ENCODE assay signal across 8 cellular contexts in genomic region chr5:37249820-37250175, GRCh38. TPM values are rescaled to one million over a fixed set of nuclear protein-coding genes. Genes with fewer than 3 reads are reported as not detected.
A peak's percentile ranks its signal among the peaks of the same experiment; 100 is the strongest.
DNase-seq lines count a peak whose midpoint lies in the region; ATAC-seq and TF ChIP-seq lines count a peak whose summit lies in the region.

No MANE protein-coding gene starts in this region.

- H3K4me3 Mint-ChIP-seq in Calu3 (ENCODE audit: low read depth, unreplicated experiment), result peak overlapping the region; percentile 87

- peaks cover 19% of the 10 kb centered on the region for H3K36me3 Mint-ChIP-seq in Calu3 (ENCODE audit: insufficient read depth, unreplicated experiment)

- H3K9me3 Mint-ChIP-seq in Calu3 (ENCODE audit: low read depth, unreplicated experiment), result no peaks in the 10 kb centered on the region

- no peaks in the 10 kb centered on the region for H3K27me3 Mint-ChIP-seq in Calu3 (ENCODE audit: unreplicated experiment)

- no peak overlapping the region for H3K9ac ChIP-seq in fibroblast of lung (ENCODE audit: insufficient read depth, low read length)

- POLR2A ChIA-PET in PC-9 (lab: Charles Lee; ENCODE audit: unreplicated experiment), result interaction anchor here (0.6 to 0.8 kb wide), 7 partner anchors 23 to 1121 kb away, joined by 3 to 12 read pairs (median 5); no protein-coding TSS in a partner anchor

- no peak for TF ChIP-seq POLR2A in ovary (IDR thresholded peaks at IDR 0.05)

- H3K27ac ChIP-seq in PC-9, result no peak overlapping the region
- H3K27ac ChIP-seq in fibroblast of lung (ENCODE audit: insufficient read depth, low read length), result peak overlapping the region; percentile 90
- H3K27ac ChIP-seq in ovary, result peak overlapping the region; percentile 82 to 86

- H3K9me2 ChIP-seq in PC-9 (ENCODE audit: insufficient read depth), result no peaks in the 10 kb centered on the region

- intact Hi-C loops in Calu3 (cut with micrococcal nuclease; ENCODE audit: unreplicated experiment) (loop anchor here (5.0 kb wide), 1 partner anchor 43 kb away; no protein-coding TSS in a partner anchor), PC-9 (cut with micrococcal nuclease; ENCODE audit: unreplicated experiment) (loop anchor here (1.0 to 2.0 kb wide), 2 partner anchors 23 to 41 kb away; no protein-coding TSS in a partner anchor), ovary (cut with DNase I) (no loop called here)

- TF ChIP-seq CTCF in Calu3 (IDR thresholded peaks at IDR 0.05; ENCODE audit: unreplicated experiment) (no peak), PC-9 (conservative IDR thresholded peaks at IDR 0.05) (no peak), fibroblast of lung (conservative IDR thresholded peaks at IDR 0.05 in 1 of 2, IDR thresholded peaks at IDR 0.05 in 1 of 2; ENCODE audit: low read depth in 1 of 2, low read length in 2 of 2) (no peak), ovary (IDR thresholded peaks at IDR 0.05) (no peak)

- no peak for TF ChIP-seq EP300 in ovary (IDR thresholded peaks at IDR 0.05)

- BruUV-seq in Calu3 (replicated peaks; lab: Mats Ljungman, UMichigan) (TSS peak; percentile 50), PC-9 (replicated peaks; lab: Mats Ljungman, UMichigan) (TSS peak; percentile 82)

- peaks cover 26% of the 10 kb centered on the region for H3F3A ChIP-seq in PC-9 (ENCODE audit: insufficient read depth, low read depth)

- H3K4me1 ChIP-seq in PC-9 (replicated peaks; ENCODE audit: insufficient read depth), result peaks cover 12% of the 10 kb centered on the region
- H3K4me1 ChIP-seq in fibroblast of lung (ENCODE audit: control insufficient read depth, extremely low read depth, insufficient read depth, low read length), result peaks cover 5% of the 10 kb centered on the region
- H3K4me1 ChIP-seq in ovary (ENCODE audit: insufficient read depth), result peaks cover 5% of the 10 kb centered on the region

- H2AFZ ChIP-seq in PC-9, result peak overlapping the region; percentile 94
- peak overlapping the region; percentile 94 for H2AFZ ChIP-seq in fibroblast of lung (ENCODE audit: low read length)

- CTCF ChIA-PET in Calu3 (lab: Charles Lee), result interaction anchor here (1.5 kb wide), 1 partner anchor 23 kb away, joined by 6 read pairs; no protein-coding TSS in a partner anchor
- CTCF ChIA-PET in PC-9 (lab: Charles Lee), result interaction anchor here (0.6 to 1.7 kb wide), 2 partner anchors 22 to 33 kb away, joined by 3 to 7 read pairs; no protein-coding TSS in a partner anchor

- H3K9me3 ChIP-seq in PC-9 (ENCODE audit: insufficient read depth, low read depth) (no peaks in the 10 kb centered on the region), fibroblast of lung (ENCODE audit: control insufficient read depth, insufficient read depth, low read depth, low read length) (no peaks in the 10 kb centered on the region), ovary (peaks cover 0 to 5% of the 10 kb centered on the region in 2 donors)

- peak overlapping the region; percentile 84 for H3K27ac Mint-ChIP-seq in Calu3 (ENCODE audit: unreplicated experiment)

- WGBS in ovary, 3 donors, result 56 to 74% (median 57%) methylated on average over 10 of the region's 10 CpGs

- no peaks in the 10 kb centered on the region for H3K27me3 ChIP-seq in PC-9 (ENCODE audit: insufficient read depth, low read depth)
- H3K27me3 ChIP-seq in fibroblast of lung (ENCODE audit: control insufficient read depth, insufficient read depth, low read length), result no peaks in the 10 kb centered on the region
- H3K27me3 ChIP-seq in ovary, result no peaks in the 10 kb centered on the region

- no peak for ATAC-seq in HG03378 (IDR thresholded peaks at IDR 0.05; ENCODE audit: unreplicated experiment)

- DNase-seq in Calu3, result no peak
- DNase-seq in PC-9, result no peak
- DNase-seq in fibroblast of lung (ENCODE audit: low read depth in 2 of 2), result no peak
- DNase-seq in ovary, result no peak
- no peak for DNase-seq in GF-D8 (lab: John Stamatoyannopoulos, UW)
- no peak for DNase-seq in NCI-H526 (lab: John Stamatoyannopoulos, UW)
- no peak for DNase-seq in activated CD4-positive, CD25-positive, alpha-beta regulatory T cell (lab: John Stamatoyannopoulos, UW)

- H3K4me3 ChIP-seq in PC-9, result peak overlapping the region; percentile 95; the same call in 1 of the 2 replicates
- peak overlapping the region; percentile 61 to 94 (median 86) for H3K4me3 ChIP-seq in fibroblast of lung (replicated peaks in 1 of 4; ENCODE audit: control extremely low read depth in 1 of 4, insufficient read depth in 1 of 4, low read depth in 3 of 4, low read length in 4 of 4)
- peak overlapping the region; percentile 80 for H3K4me3 ChIP-seq in ovary

- peaks cover 8% of the 10 kb centered on the region for H3K4me1 Mint-ChIP-seq in Calu3 (ENCODE audit: low read depth, unreplicated experiment)

- H3K36me3 ChIP-seq in PC-9 (ENCODE audit: low read depth), result no peaks in the 10 kb centered on the region
- H3K36me3 ChIP-seq in fibroblast of lung (ENCODE audit: control insufficient read depth, insufficient read depth, low read length), result no peaks in the 10 kb centered on the region
- no peaks in the 10 kb centered on the region for H3K36me3 ChIP-seq in ovary

- H3K79me2 ChIP-seq in PC-9 (ENCODE audit: low read depth), result no peaks in the 10 kb centered on the region
- peaks cover 5% of the 10 kb centered on the region for H3K79me2 ChIP-seq in fibroblast of lung (ENCODE audit: control insufficient read depth, insufficient read depth, low read length)

- H4K20me1 ChIP-seq in PC-9 (ENCODE audit: insufficient read depth) (no peaks in the 10 kb centered on the region), fibroblast of lung (ENCODE audit: control insufficient read depth, extremely low read depth, insufficient read depth, low read length) (no peaks in the 10 kb centered on the region)

- H3K4me2 ChIP-seq in PC-9 (peak overlapping the region; percentile 93), fibroblast of lung (ENCODE audit: extremely low read depth, insufficient read depth, low read length) (peak overlapping the region; percentile 88)

RNA-seq across cellular contexts. Expression of gene CPLANE1, which starts 0.6 kb away (rescaled TPM):
- total RNA-seq in Calu3 (2022), result 10.1 and 12.1 TPM in 2 replicates
- total RNA-seq in PC-9 (2021), result 32.5 and 45.5 TPM in 2 replicates
- 17.7 and 20.0 TPM in 2 replicates for total RNA-seq in fibroblast of lung
- 10.0 and 15.3 TPM in 2 replicates for polyA plus RNA-seq in fibroblast of lung
- polyA plus RNA-seq in fibroblast of lung (2012), result 4.7 and 7.8 TPM in 2 replicates
- polyA minus RNA-seq in fibroblast of lung (ENCODE audit: low replicate concordance), result 1.0 and 14.9 TPM in 2 replicates
- 10 to 100 TPM; 18.9 to 39.2 (median 23.7) TPM for total RNA-seq in ovary
- polyA plus RNA-seq in ovary, result 10 to 100 TPM in 1 of 2 donors, 1 to 10 TPM in 1; 5.4 to 10.8 TPM

Comparison
In these comparisons a context has a peak if more than half of its experiments do, and no peak if none do; other contexts are left out.
1. intact Hi-C loops: an anchor here in Calu3 (5.0 kb wide) and PC-9 (1.0 to 2.0 kb wide); none called in ovary.